In genomic region chr10:133246236-133246626, GRCh38 we compare ENCODE assay signal across 2 cellular contexts.
TF ChIP-seq lines count a peak whose summit lies in the region.

No MANE protein-coding gene starts in this region.

TF ChIP-seq in IMR-90, 13 proteins besides CTCF, POLR2A, EP300 and RAD21:
- TF ChIP-seq NFE2L2 (IDR thresholded peaks at IDR 0.05; ENCODE audit: low read depth, low read length) = no peak
- TF ChIP-seq ELK1 (IDR thresholded peaks at IDR 0.05; ENCODE audit: borderline replicate concordance, low read depth, low read length) = no peak
- no peak for TF ChIP-seq CEBPB (IDR thresholded peaks at IDR 0.05; ENCODE audit: low read depth, low read length)
- no peak for TF ChIP-seq RCOR1 (IDR thresholded peaks at IDR 0.05; ENCODE audit: insufficient replicate concordance, low read length)
- TF ChIP-seq MXI1 (IDR thresholded peaks at IDR 0.05; ENCODE audit: borderline replicate concordance, low read depth, low read length) = no peak
- no peak for TF ChIP-seq BHLHE40 (IDR thresholded peaks at IDR 0.05; ENCODE audit: low read depth, low read length)
- TF ChIP-seq CHD1 (IDR thresholded peaks at IDR 0.05; ENCODE audit: low read depth, low read length) = no peak
- TF ChIP-seq MAZ (IDR thresholded peaks at IDR 0.05; ENCODE audit: borderline replicate concordance, low read depth, low read length) = no peak
- no peak for TF ChIP-seq RFX5 (IDR thresholded peaks at IDR 0.05; ENCODE audit: low read depth, low read length)
- no peak for TF ChIP-seq USF2 (IDR thresholded peaks at IDR 0.05; ENCODE audit: low read depth, low read length)
- no peak for TF ChIP-seq MAFK (IDR thresholded peaks at IDR 0.05; ENCODE audit: low read depth, low read length)
- no peak for TF ChIP-seq FOS (IDR thresholded peaks at IDR 0.05; ENCODE audit: low read depth, low read length)
- TF ChIP-seq SMC3 (IDR thresholded peaks at IDR 0.05; ENCODE audit: low read depth, low read length) = no peak

TF ChIP-seq in H1, 55 proteins besides CTCF, POLR2A, EP300 and RAD21:
- TF ChIP-seq USF2 (IDR thresholded peaks at IDR 0.05; ENCODE audit: low read length) (no peak), MAFK (IDR thresholded peaks at IDR 0.05; ENCODE audit: low read depth, low read length) (no peak), SAP30 (IDR thresholded peaks at IDR 0.05; ENCODE audit: insufficient read depth, insufficient replicate concordance, low read length) (no peak), RBBP5 (IDR thresholded peaks at IDR 0.05; ENCODE audit: borderline replicate concordance, low read depth, low read length) (no peak), CBX8 (IDR thresholded peaks at IDR 0.05; ENCODE audit: borderline replicate concordance, low read depth, low read length) (no peak), E2F6 (IDR thresholded peaks at IDR 0.05) (no peak), HDAC2 (IDR thresholded peaks at IDR 0.05; ENCODE audit: borderline replicate concordance in 1 of 2, low read depth in 2 of 2, low read length in 2 of 2) (no peak), RNF2 (IDR thresholded peaks at IDR 0.05; ENCODE audit: borderline replicate concordance, low read depth, low read length, missing control alignments, poor library complexity, severe bottlenecking) (no peak), NRF1 (IDR thresholded peaks at IDR 0.05; ENCODE audit: low read depth, low read length) (no peak), ATF3 (IDR thresholded peaks at IDR 0.05; ENCODE audit: insufficient read depth, low read depth, low read length) (no peak), HDAC6 (IDR thresholded peaks at IDR 0.05; ENCODE audit: low read depth, low read length) (no peak), TAF7 (optimal IDR thresholded peaks at IDR 0.05; ENCODE audit: borderline replicate concordance, low read depth, low read length) (no peak), RXRA (IDR thresholded peaks at IDR 0.05; ENCODE audit: insufficient read depth, low read depth, low read length) (no peak), TEAD4 (IDR thresholded peaks at IDR 0.05; ENCODE audit: low read depth, low read length) (no peak), CREB1 (IDR thresholded peaks at IDR 0.05) (no peak), ZNF274 (IDR thresholded peaks at IDR 0.05; ENCODE audit: borderline replicate concordance, extremely low read depth, low read length) (no peak)
